8 cellular contexts compared by ENCODE assay signal in the genomic region with DNA sequence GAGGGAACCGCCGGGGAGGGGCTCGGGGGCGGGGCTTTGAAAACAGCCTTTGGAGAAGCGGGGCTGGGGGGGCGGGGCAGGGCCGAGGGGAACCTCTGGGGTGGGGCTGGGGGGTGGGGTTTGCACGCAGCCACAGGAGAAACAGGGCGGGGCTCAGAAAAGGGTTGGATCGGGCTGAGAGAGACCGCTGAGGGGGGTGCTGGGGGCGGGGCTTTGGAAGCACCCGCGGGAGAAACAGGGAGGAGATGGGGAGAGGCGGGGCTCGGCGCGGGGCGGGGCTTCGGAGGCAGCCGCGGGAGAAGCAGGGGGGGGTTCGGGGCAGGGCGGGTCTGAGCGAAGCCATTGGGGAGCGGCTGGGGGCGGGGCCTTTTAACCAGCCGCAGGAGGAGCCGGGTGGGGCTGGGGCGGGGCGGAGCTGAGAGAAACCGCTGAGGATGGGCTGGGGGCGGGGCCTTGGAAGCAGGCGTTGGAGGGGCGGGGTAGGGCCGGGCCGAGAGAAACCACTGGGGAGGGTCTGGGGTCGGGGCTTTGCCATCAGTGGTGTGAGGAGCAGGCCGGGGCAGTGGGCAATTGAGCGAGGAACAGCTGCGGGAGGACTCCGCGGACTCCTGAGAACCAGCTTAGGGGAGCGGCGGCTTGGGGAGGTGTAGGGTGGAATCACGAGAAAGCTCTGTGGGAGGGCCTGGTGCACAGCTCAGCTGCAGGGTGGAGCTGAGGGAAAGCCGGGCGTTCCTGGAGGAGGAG. TPM values are rescaled to one million over a fixed set of nuclear protein-coding genes. Genes with fewer than 3 reads are reported as not detected.
DNase-seq lines count a peak whose midpoint lies in the region; ATAC-seq and TF ChIP-seq lines count a peak whose summit lies in the region.

No MANE protein-coding gene starts in this region.

- peak overlapping the region; percentile 65 to 84 (median 74) for H3K9ac ChIP-seq in skeletal muscle tissue (ENCODE audit: low read depth in 1 of 3, low read length in 3 of 3)

- H3K36me3 Mint-ChIP-seq in MCF 10A (ENCODE audit: insufficient read depth, unreplicated experiment) = no peaks in the 10 kb centered on the region

- CTCF ChIA-PET in MCF 10A (lab: Yijun Ruan, JAX) = interaction anchor here (0.5 to 1.6 kb wide), 11 partner anchors 10 to 1889 kb away, joined by 3 to 9 read pairs (median 3); no protein-coding TSS in a partner anchor

- H3K4me3 ChIP-seq in GM06990 (replicated peaks; ENCODE audit: low read depth, low read length) = peak overlapping the region; percentile 72
- peak overlapping the region; percentile 66 to 72 (median 68) for H3K4me3 ChIP-seq in skeletal muscle tissue (ENCODE audit: low read length in 3 of 3)

- H3K4me1 Mint-ChIP-seq in MCF 10A (ENCODE audit: insufficient read depth, unreplicated experiment) = no peaks in the 10 kb centered on the region

- no peaks in the 10 kb centered on the region for H3K9me3 ChIP-seq in skeletal muscle tissue (ENCODE audit: control insufficient read depth in 3 of 3, low read length in 3 of 3)

- H3K27ac ChIP-seq in VCaP (peak overlapping the region; percentile 68), skeletal muscle tissue (ENCODE audit: low read depth, low read length) (peak overlapping the region; percentile 90)

- POLR2A ChIA-PET in MCF 10A (lab: Yijun Ruan, JAX) = interaction anchor here (1.5 to 3.8 kb wide), 3 partner anchors 399 to 754 kb away, joined by 7 to 58 read pairs (median 12); a partner anchor contains a TSS

- peaks cover 17% of the 10 kb centered on the region for H3K27me3 Mint-ChIP-seq in MCF 10A (ENCODE audit: insufficient read depth, unreplicated experiment)

- ATAC-seq in HG02981 (IDR thresholded peaks at IDR 0.05; ENCODE audit: unreplicated experiment) (peak; percentile 10), HG03469 (IDR thresholded peaks at IDR 0.05; ENCODE audit: unreplicated experiment) (no peak)

- no TSS peak for BruUV-seq in MCF 10A (replicated peaks; lab: Mats Ljungman, UMichigan)

- peak overlapping the region; percentile 100 for H3K27ac Mint-ChIP-seq in MCF 10A (ENCODE audit: low read depth, unreplicated experiment)

- peaks cover 5 to 9% (median 8%) of the 10 kb centered on the region in 3 donors for H3K4me1 ChIP-seq in skeletal muscle tissue (ENCODE audit: control insufficient read depth in 3 of 3, insufficient read depth in 3 of 3, low read length in 3 of 3)

- no peaks in the 10 kb centered on the region for H3K9me3 Mint-ChIP-seq in MCF 10A (ENCODE audit: unreplicated experiment)

- H3K36me3 ChIP-seq in GM06990 (ENCODE audit: control insufficient read depth, insufficient read depth, low read length) (no peaks in the 10 kb centered on the region), skeletal muscle tissue (ENCODE audit: control insufficient read depth in 3 of 3, insufficient read depth in 3 of 3, low read length in 3 of 3) (peaks cover 0 to 2% (median 0%) of the 10 kb centered on the region in 3 donors)

- peak overlapping the region; percentile 84 for H3K4me3 Mint-ChIP-seq in MCF 10A (ENCODE audit: unreplicated experiment)

- DNase-seq in GM06990 (ENCODE audit: extremely low read depth, insufficient read length) (peak; percentile 88), NCI-H2171 treated with DMSO at 0.1 percent for 48 hours (lab: John Stamatoyannopoulos, UW) (peak; percentile 84), MCF 10A (ENCODE audit: unreplicated experiment) (peak; percentile 84), iPS-NIHi11 (ENCODE audit: low spot score) (peak; percentile 41)

- H3K27me3 ChIP-seq in GM06990 (replicated peaks; ENCODE audit: control insufficient read depth, insufficient read depth, low read length) (no peaks in the 10 kb centered on the region), skeletal muscle tissue (ENCODE audit: control insufficient read depth in 3 of 3, insufficient read depth in 3 of 3, low read length in 3 of 3) (no peaks in the 10 kb centered on the region)

- intact Hi-C loops in MCF 10A (cut with micrococcal nuclease) = no loop called here

- TF ChIP-seq CTCF in GM06990 (IDR thresholded peaks at IDR 0.05; ENCODE audit: insufficient read depth, low read length, poor library complexity, severe bottlenecking) = no peak
- no peak for TF ChIP-seq CTCF in VCaP (conservative IDR thresholded peaks at IDR 0.05)
- TF ChIP-seq CTCF in MCF 10A (IDR thresholded peaks at IDR 0.05; ENCODE audit: unreplicated experiment) = no peak

RNA-seq across cellular contexts. Expression of a gene that starts 1.2 kb away (rescaled TPM):
- 47.4 and 52.8 TPM in 2 replicates for total RNA-seq in MCF 10A (2022)
- total RNA-seq in skeletal muscle tissue = 8.9 TPM

RNA-seq across cellular contexts. Expression of a gene that starts 10.1 kb away (rescaled TPM):
- total RNA-seq in MCF 10A (2022) (not detected in 2 replicates), skeletal muscle tissue (not detected)

RNA-seq across cellular contexts. Expression of a gene that starts 58.5 kb away (rescaled TPM):
- total RNA-seq in MCF 10A (2022) (not detected in 2 replicates), skeletal muscle tissue (not detected)
